Comparison of ENCODE assay signal across 9 cellular contexts in the genomic region with DNA sequence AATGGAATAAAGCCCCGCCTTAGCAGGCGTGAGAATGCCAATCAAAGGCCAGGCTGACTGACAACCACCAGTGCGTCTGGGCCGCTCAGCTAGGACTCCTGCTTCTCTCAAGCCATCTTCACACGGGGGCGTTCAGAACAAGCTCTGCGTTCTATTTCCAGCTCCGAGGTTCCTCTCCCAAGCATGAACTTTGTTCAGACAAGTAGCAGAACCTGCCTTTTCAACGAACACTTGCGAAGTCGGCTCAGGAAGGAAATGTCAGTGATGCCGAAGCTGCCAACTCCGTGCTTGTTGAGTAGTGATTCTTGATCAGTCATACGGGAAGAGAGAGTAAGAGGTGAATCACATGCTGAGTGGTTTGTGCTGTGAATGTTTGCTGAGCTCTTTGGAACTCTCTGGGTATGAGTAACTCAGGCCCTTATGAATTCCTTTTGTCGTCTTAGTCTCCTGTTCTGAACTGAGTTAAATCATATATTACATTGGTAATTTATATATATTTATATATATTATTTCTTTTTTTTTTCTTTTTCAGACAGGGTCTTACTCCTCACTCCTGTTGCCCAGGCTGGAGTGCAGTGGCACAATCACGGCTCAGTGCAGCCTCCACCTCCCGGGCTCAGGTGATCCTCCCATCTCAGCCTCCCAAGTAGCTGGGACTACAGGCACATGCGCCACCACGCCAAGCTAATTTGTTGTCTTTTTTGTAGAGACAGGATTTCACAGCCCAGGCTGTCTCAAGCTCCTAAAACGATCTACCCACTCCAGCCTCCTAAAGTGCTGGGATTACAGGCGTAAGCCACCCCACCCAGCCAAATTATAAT. TPM values are rescaled to one million over a fixed set of nuclear protein-coding genes. Genes with fewer than 3 reads are reported as not detected.
DNase-seq lines count a peak whose midpoint lies in the region; ATAC-seq and TF ChIP-seq lines count a peak whose summit lies in the region.
"Had no signal": no experiment of that assay in that cellular context is flagged by ENCODE, and none has a peak within 500 bp of the region (broad histone marks: within the 10 kb centered on the region; RNA-seq: fewer than 3 reads in every experiment).

No MANE protein-coding gene starts in this region.

- 27 to 42% methylated on average over 13 to 20 of the region's 21 CpGs for WGBS in esophagus squamous epithelium, 2 donors

- POLR2A ChIA-PET in CD4-positive, alpha-beta memory T cell (lab: Charles Lee; ENCODE audit: partially characterized antibody) = interaction anchor here (1.1 kb wide), 1 partner anchor 14 kb away, joined by 4 read pairs; no protein-coding TSS in a partner anchor

- H3K27ac Mint-ChIP-seq in CD4-positive, alpha-beta memory T cell = peak overlapping the region in 5 of 7 donors; percentile 73 to 80 (median 77)

- H3K27me3 ChIP-seq in CD4-positive, alpha-beta memory T cell (ENCODE audit: insufficient read depth, low read length) = no peaks in the 10 kb centered on the region
- H3K27me3 ChIP-seq in esophagus squamous epithelium = peaks cover 0 to 24% (median 0%) of the 10 kb centered on the region in 4 donors

- no peaks in the 10 kb centered on the region for H3K9me3 Mint-ChIP-seq in CD4-positive, alpha-beta memory T cell

- TF ChIP-seq POLR2A in esophagus squamous epithelium (IDR thresholded peaks at IDR 0.05) = no peak

- peak overlapping the region in 4 of 8 donors; percentile 33 to 63 (median 46) for H3K4me3 Mint-ChIP-seq in CD4-positive, alpha-beta memory T cell

- H3K36me3 ChIP-seq in CD4-positive, alpha-beta memory T cell (ENCODE audit: insufficient read depth, low read length) = no peaks in the 10 kb centered on the region
- no peaks in the 10 kb centered on the region for H3K36me3 ChIP-seq in esophagus squamous epithelium
- H3K36me3 ChIP-seq: neutrophil had no signal

- CTCF ChIA-PET in CD4-positive, alpha-beta memory T cell (lab: Charles Lee; ENCODE audit: partially characterized antibody) = interaction anchor here (1.0 to 3.2 kb wide), 3 partner anchors 31 to 74 kb away, joined by 3 to 10 read pairs (median 3); a partner anchor contains a TSS

- no peak overlapping the region for H3K4me3 ChIP-seq in CD4-positive, alpha-beta memory T cell (ENCODE audit: low read length in 2 of 2)
- H3K4me3 ChIP-seq in esophagus squamous epithelium = no peak overlapping the region

- no peak for TF ChIP-seq CTCF in esophagus squamous epithelium (IDR thresholded peaks at IDR 0.05)

- H3K27me3 Mint-ChIP-seq in CD4-positive, alpha-beta memory T cell = peaks cover 0 to 2% of the 10 kb centered on the region in 2 donors

- peaks cover 4 to 11% (median 5%) of the 10 kb centered on the region in 4 donors for H3K4me1 Mint-ChIP-seq in CD4-positive, alpha-beta memory T cell

- H3K27ac ChIP-seq in CD4-positive, alpha-beta memory T cell (ENCODE audit: low read depth, low read length) = no peak overlapping the region
- peak overlapping the region; percentile 71 to 87 (median 75) for H3K27ac ChIP-seq in esophagus squamous epithelium
- H3K27ac ChIP-seq: neutrophil had no signal

- peak; percentile 28 for ATAC-seq in GM19468 (IDR thresholded peaks at IDR 0.05; ENCODE audit: extremely low read depth, unreplicated experiment)

- DNase-seq in CD4-positive, alpha-beta memory T cell = peak in 3 of 5 donors; percentile 11 to 27 (median 13)
- peak; percentile 73 for DNase-seq in HS-27A (ENCODE audit: low read depth)
- DNase-seq in activated CD4-positive, alpha-beta T cell treated with anti-CD3 and anti-CD28 coated beads, Interleukin-2, amount 50 U/mL, for 48 hours = peak; percentile 64 to 78
- no peak for DNase-seq in esophagus squamous epithelium (lab: John Stamatoyannopoulos, UW)
- DNase-seq in stimulated activated CD4-positive, alpha-beta T cell treated with anti-CD3 and anti-CD28 coated beads, Interleukin-12 subunit alpha, Interleukin-12 subunit beta, amount 100 ng/mL, for 4 hours = peak; percentile 49
- DNase-seq in NCI-H1048 (lab: John Stamatoyannopoulos, UW) = no peak
- DNase-seq in occipital lobe (lab: John Stamatoyannopoulos, UW) = no peak

- no peaks in the 10 kb centered on the region for H3K4me1 ChIP-seq in CD4-positive, alpha-beta memory T cell (ENCODE audit: insufficient read depth, low read length)
- H3K4me1 ChIP-seq in esophagus squamous epithelium = peaks cover 4 to 21% (median 9%) of the 10 kb centered on the region in 3 donors

- intact Hi-C loops in CD4-positive, alpha-beta memory T cell (cut with micrococcal nuclease) = no loop called here
- intact Hi-C loops in esophagus squamous epithelium (cut with DNase I) = no loop called here

- no peaks in the 10 kb centered on the region for H3K9me3 ChIP-seq in CD4-positive, alpha-beta memory T cell (ENCODE audit: control insufficient read depth in 1 of 2, low read length in 2 of 2)
- H3K9me3 ChIP-seq in esophagus squamous epithelium = no peaks in the 10 kb centered on the region
- H3K9me3 ChIP-seq: neutrophil had no signal

- H3K36me3 Mint-ChIP-seq in CD4-positive, alpha-beta memory T cell = no peaks in the 10 kb centered on the region

RNA-seq across cellular contexts. Expression of a gene that starts 29.4 kb away (rescaled TPM):
- total RNA-seq in CD4-positive, alpha-beta memory T cell = 1 to 10 TPM; 3.0 to 3.7 TPM
- polyA plus RNA-seq in CD4-positive, alpha-beta memory T cell = 1 to 10 TPM; 1.5 to 2.5 TPM
- total RNA-seq in esophagus squamous epithelium = 1 to 10 TPM; 2.5 to 8.6 (median 5.1) TPM
- 103 TPM for total RNA-seq in occipital lobe

Comparison
In these comparisons a context has a peak if more than half of its experiments do, and no peak if none do; other contexts are left out.
1. DNase-seq: peak in CD4-positive, alpha-beta memory T cell (3 of 5), HS-27A (single experiment), activated CD4-positive, alpha-beta T cell treated with anti-CD3 and anti-CD28 coated beads, Interleukin-2, amount 50 U/mL, for 48 hours (2 of 2) and stimulated activated CD4-positive, alpha-beta T cell treated with anti-CD3 and anti-CD28 coated beads, Interleukin-12 subunit alpha, Interleukin-12 subunit beta, amount 100 ng/mL, for 4 hours (single experiment); none in esophagus squamous epithelium (single experiment), NCI-H1048 (single experiment) and occipital lobe (single experiment).
2. RNA of a gene that starts 29.4 kb away (total RNA-seq): 103 TPM in occipital lobe (single experiment); 2.5 to 8.6 TPM in esophagus squamous epithelium and 3.0 to 3.7 TPM in CD4-positive, alpha-beta memory T cell; every median in the first group is over 10 times any median in the second.